Comparison of ENCODE assay signal across 11 cellular contexts in genomic region chr6:33193619-33194018, GRCh38. TPM values are rescaled to one million over a fixed set of nuclear protein-coding genes. Genes with fewer than 3 reads are reported as not detected.
A peak's percentile ranks its signal among the peaks of the same experiment; 100 is the strongest.
DNase-seq lines count a peak whose midpoint lies in the region; ATAC-seq and TF ChIP-seq lines count a peak whose summit lies in the region.
"Had no signal": no experiment of that assay in that cellular context is flagged by ENCODE, and none has a peak within 500 bp of the region (broad histone marks: within the 10 kb centered on the region; RNA-seq: fewer than 3 reads in every experiment).

No MANE protein-coding gene starts in this region.

- H3K36me3 ChIP-seq in iPS-20b (ENCODE audit: insufficient read depth, low read depth, low read length) (peaks cover 31% of the 10 kb centered on the region), skeletal muscle satellite cell (ENCODE audit: insufficient read depth, low read length) (peaks cover 41% of the 10 kb centered on the region)

- peaks cover 36% of the 10 kb centered on the region for H3K27me3 ChIP-seq in iPS-20b (ENCODE audit: insufficient read depth, low read length)
- H3K27me3 ChIP-seq in skeletal muscle satellite cell (ENCODE audit: control insufficient read depth, insufficient read depth, low read length) = peaks cover 28% of the 10 kb centered on the region

- H3K4me1 Mint-ChIP-seq in Calu3 (ENCODE audit: low read depth, unreplicated experiment) = peaks cover 30% of the 10 kb centered on the region
- H3K4me1 Mint-ChIP-seq in activated T-helper 17 cell treated with anti-CD3 and anti-CD28 coated beads, Interleukin-2, amount 50 U/mL, for 72 hours = peaks cover 15% of the 10 kb centered on the region

- H3K9ac ChIP-seq in iPS-20b (ENCODE audit: low read depth, low read length) (no peak overlapping the region), skeletal muscle satellite cell (ENCODE audit: low read depth, low read length) (no peak overlapping the region)

- H3K36me3 Mint-ChIP-seq in Calu3 (ENCODE audit: insufficient read depth, unreplicated experiment) = peaks cover 51% of the 10 kb centered on the region
- peaks cover 51% of the 10 kb centered on the region for H3K36me3 Mint-ChIP-seq in activated T-helper 17 cell treated with anti-CD3 and anti-CD28 coated beads, Interleukin-2, amount 50 U/mL, for 72 hours (ENCODE audit: low read depth)

- no peaks in the 10 kb centered on the region for H3K9me3 Mint-ChIP-seq in Calu3 (ENCODE audit: low read depth, unreplicated experiment)
- H3K9me3 Mint-ChIP-seq in activated T-helper 17 cell treated with anti-CD3 and anti-CD28 coated beads, Interleukin-2, amount 50 U/mL, for 72 hours = no peaks in the 10 kb centered on the region

- CTCF ChIA-PET in Calu3 (lab: Charles Lee) = no interaction called here

- no peaks in the 10 kb centered on the region for H3K9me3 ChIP-seq in iPS-20b (ENCODE audit: insufficient read depth, low read depth, low read length)
- no peaks in the 10 kb centered on the region for H3K9me3 ChIP-seq in skeletal muscle satellite cell (replicated peaks; ENCODE audit: low read length)
- H3K9me3 ChIP-seq: SJSA1 had no signal

- peaks cover 6% of the 10 kb centered on the region; the same call in 1 of the 2 replicates for H3K4me1 ChIP-seq in iPS-20b (ENCODE audit: insufficient read depth, low read length)
- H3K4me1 ChIP-seq in skeletal muscle satellite cell (ENCODE audit: control insufficient read depth, insufficient read depth, low read length) = peaks cover 11% of the 10 kb centered on the region

- peak overlapping the region; percentile 57 for H3K4me3 Mint-ChIP-seq in Calu3 (ENCODE audit: low read depth, unreplicated experiment)
- peak overlapping the region; percentile 60 for H3K4me3 Mint-ChIP-seq in activated T-helper 17 cell treated with anti-CD3 and anti-CD28 coated beads, Interleukin-2, amount 50 U/mL, for 72 hours

- BruUV-seq in Calu3 (replicated peaks; lab: Mats Ljungman, UMichigan) = no TSS peak

- H3K27ac ChIP-seq in iPS-20b (ENCODE audit: low read length) = no peak overlapping the region
- H3K27ac ChIP-seq: SJSA1 had no signal

- DNase-seq in Calu3 = no peak
- DNase-seq in hepatic stellate cell (ENCODE audit: low spot score) = no peak
- no peak for DNase-seq in AML-193 (lab: John Stamatoyannopoulos, UW)
- no peak for DNase-seq in GDM1 (lab: John Stamatoyannopoulos, UW)
- DNase-seq: NCI-H1694 treated with DMSO at 0.1 percent for 48 hours had no signal

- H3K27ac Mint-ChIP-seq in Calu3 (ENCODE audit: unreplicated experiment) = no peak overlapping the region
- H3K27ac Mint-ChIP-seq in activated T-helper 17 cell treated with anti-CD3 and anti-CD28 coated beads, Interleukin-2, amount 50 U/mL, for 72 hours = no peak overlapping the region
- H3K27ac Mint-ChIP-seq: CD14-positive monocyte had no signal

- H3K4me3 ChIP-seq in iPS-20b (ENCODE audit: low read length) = peak overlapping the region; percentile 79; the same call in 1 of the 2 replicates
- H3K4me3 ChIP-seq in skeletal muscle satellite cell (ENCODE audit: low read length) = no peak overlapping the region
- H3K4me3 ChIP-seq: SJSA1 had no signal

- ATAC-seq in activated T-helper 17 cell treated with anti-CD3 and anti-CD28 coated beads, Interleukin-2, amount 50 U/mL, for 72 hours (replicated peaks) = peak; percentile 18
- ATAC-seq in GM18867 (IDR thresholded peaks at IDR 0.05; ENCODE audit: unreplicated experiment) = no peak

- H3K4me2 ChIP-seq in skeletal muscle satellite cell (ENCODE audit: low read length) = peak overlapping the region; percentile 77

- intact Hi-C loops in Calu3 (cut with micrococcal nuclease; ENCODE audit: unreplicated experiment) = no loop called here

- no peak for TF ChIP-seq CTCF in Calu3 (IDR thresholded peaks at IDR 0.05; ENCODE audit: unreplicated experiment)

- H3K27me3 Mint-ChIP-seq in Calu3 (ENCODE audit: unreplicated experiment) = peaks cover 48% of the 10 kb centered on the region
- peaks cover 17% of the 10 kb centered on the region for H3K27me3 Mint-ChIP-seq in activated T-helper 17 cell treated with anti-CD3 and anti-CD28 coated beads, Interleukin-2, amount 50 U/mL, for 72 hours

RNA-seq across cellular contexts. Expression of gene COL11A2, which starts 1.4 kb away (rescaled TPM):
- total RNA-seq in Calu3 (2022) = 1.8 TPM in 2 replicates
- 1 to 10 TPM; 1.2 to 3.3 TPM for total RNA-seq in activated T-helper 17 cell treated with anti-CD3 and anti-CD28 coated beads, Interleukin-2, amount 50 U/mL, for 72 hours
- total RNA-seq in skeletal muscle satellite cell (2012; rRNA removed) = under 0.01 and 0.22 TPM in 2 replicates

RNA-seq across cellular contexts. Expression of gene RXRB, which starts 6.8 kb away (rescaled TPM):
- 78.2 and 78.3 TPM in 2 replicates for total RNA-seq in Calu3 (2022)
- 10 to 100 TPM; 31.0 to 68.7 TPM for total RNA-seq in activated T-helper 17 cell treated with anti-CD3 and anti-CD28 coated beads, Interleukin-2, amount 50 U/mL, for 72 hours
- total RNA-seq in skeletal muscle satellite cell (2012; rRNA removed) = 12.4 and 13.1 TPM in 2 replicates

RNA-seq across cellular contexts. Expression of gene SLC39A7, which starts 7.0 kb away (rescaled TPM):
- 188 and 201 TPM in 2 replicates for total RNA-seq in Calu3 (2022)
- total RNA-seq in activated T-helper 17 cell treated with anti-CD3 and anti-CD28 coated beads, Interleukin-2, amount 50 U/mL, for 72 hours = 10 to 100 TPM; 50.5 to 65.0 TPM
- 70.3 and 84.7 TPM in 2 replicates for total RNA-seq in skeletal muscle satellite cell (2012; rRNA removed)

RNA-seq across cellular contexts. Expression of gene HSD17B8, which starts 10.8 kb away (rescaled TPM):
- total RNA-seq in Calu3 (2022) = 40.4 and 41.7 TPM in 2 replicates
- 10 to 100 TPM in 1 of 2 donors, 1 to 10 TPM in 1; 3.4 to 13.1 TPM for total RNA-seq in activated T-helper 17 cell treated with anti-CD3 and anti-CD28 coated beads, Interleukin-2, amount 50 U/mL, for 72 hours
- 3.3 and 3.5 TPM in 2 replicates for total RNA-seq in skeletal muscle satellite cell (2012; rRNA removed)

RNA-seq across cellular contexts. Expression of gene RING1, which starts 14.7 kb away (rescaled TPM):
- total RNA-seq in Calu3 (2022) = 53.9 and 58.9 TPM in 2 replicates
- total RNA-seq in activated T-helper 17 cell treated with anti-CD3 and anti-CD28 coated beads, Interleukin-2, amount 50 U/mL, for 72 hours = 10 to 100 TPM; 22.7 to 25.1 TPM
- 19.4 and 20.0 TPM in 2 replicates for total RNA-seq in skeletal muscle satellite cell (2012; rRNA removed)
